Comparison of ENCODE assay signal across 9 cellular contexts in genomic region chr15:40069178-40070165, GRCh38. TPM values are rescaled to one million over a fixed set of nuclear protein-coding genes. Genes with fewer than 3 reads are reported as not detected.
DNase-seq lines count a peak whose midpoint lies in the region; ATAC-seq and TF ChIP-seq lines count a peak whose summit lies in the region.
"Had no signal": no experiment of that assay in that cellular context is flagged by ENCODE, and none has a peak within 500 bp of the region (broad histone marks: within the 10 kb centered on the region; RNA-seq: fewer than 3 reads in every experiment).

No MANE protein-coding gene starts in this region.

- POLR2A ChIA-PET in MCF 10A (lab: Yijun Ruan, JAX), result interaction anchor here (1.2 to 2.5 kb wide), 5 partner anchors 9 to 34 kb away, joined by 3 to 8 read pairs (median 7); no protein-coding TSS in a partner anchor

- CTCF ChIA-PET in MCF 10A (lab: Yijun Ruan, JAX), result interaction anchor here (0.6 to 4.2 kb wide), 4 partner anchors 26 to 313 kb away, joined by 3 to 19 read pairs (median 4); partner anchors contain the start of gene KNSTRN

- ATAC-seq in HG02840 (IDR thresholded peaks at IDR 0.05; ENCODE audit: low FRiP score, unreplicated experiment), result peak; percentile 44
- ATAC-seq in stimulated activated naive CD8-positive, alpha-beta T cell treated with anti-CD3 and anti-CD28 coated beads, Interleukin-15, Interleukin-2, amounts not matched to agents 100 U/mL and 50 U/mL, for 24 hours, result peak; percentile 33
- no peak for ATAC-seq in activated T-helper 17 cell treated with anti-CD3 and anti-CD28 coated beads, Interleukin-2, amount 50 U/mL, for 72 hours (replicated peaks)

- H3K4me3 Mint-ChIP-seq in MCF 10A (ENCODE audit: unreplicated experiment), result no peak overlapping the region
- no peak overlapping the region for H3K4me3 Mint-ChIP-seq in activated T-helper 17 cell treated with anti-CD3 and anti-CD28 coated beads, Interleukin-2, amount 50 U/mL, for 72 hours
- H3K4me3 Mint-ChIP-seq: stimulated activated naive CD8-positive, alpha-beta T cell treated with anti-CD3 and anti-CD28 coated beads, Interleukin-15, Interleukin-2, amounts not matched to agents 100 ng/mL and 50 ng/mL, for 24 hours had no signal

- peak; percentile 66 for DNase-seq in NCI-H2107 treated with DMSO at 0.1 percent for 48 hours (lab: John Stamatoyannopoulos, UW; ENCODE audit: unreplicated experiment)
- peak; percentile 97 for DNase-seq in MCF 10A (ENCODE audit: unreplicated experiment)
- no peak for DNase-seq in stimulated activated naive CD8-positive, alpha-beta T cell treated with anti-CD3 and anti-CD28 coated beads, Interleukin-15, Interleukin-2, amounts not matched to agents 100 U/mL and 50 U/mL, for 24 hours
- DNase-seq in GF-D8 (lab: John Stamatoyannopoulos, UW), result no peak

- no peak overlapping the region for H3K27ac Mint-ChIP-seq in MCF 10A (ENCODE audit: low read depth, unreplicated experiment)
- no peak overlapping the region for H3K27ac Mint-ChIP-seq in activated T-helper 17 cell treated with anti-CD3 and anti-CD28 coated beads, Interleukin-2, amount 50 U/mL, for 72 hours
- H3K27ac Mint-ChIP-seq: stimulated activated naive CD8-positive, alpha-beta T cell treated with anti-CD3 and anti-CD28 coated beads, Interleukin-15, Interleukin-2, amounts not matched to agents 100 ng/mL and 50 ng/mL, for 24 hours had no signal

- TF ChIP-seq POLR2A in GM15510 (IDR thresholded peaks at IDR 0.05; ENCODE audit: borderline replicate concordance, extremely low read depth, insufficient read length), result peak; percentile 55

- peak overlapping the region; percentile 67 for H3K27ac ChIP-seq in layer of hippocampus (ENCODE audit: low read depth, low read length)

- no peaks in the 10 kb centered on the region for H3K36me3 Mint-ChIP-seq in MCF 10A (ENCODE audit: insufficient read depth, unreplicated experiment)
- H3K36me3 Mint-ChIP-seq in activated T-helper 17 cell treated with anti-CD3 and anti-CD28 coated beads, Interleukin-2, amount 50 U/mL, for 72 hours (ENCODE audit: low read depth), result no peaks in the 10 kb centered on the region

- no peak for TF ChIP-seq CTCF in MCF 10A (IDR thresholded peaks at IDR 0.05; ENCODE audit: unreplicated experiment)

- intact Hi-C loops in MCF 10A (cut with micrococcal nuclease), result no loop called here

- no peaks in the 10 kb centered on the region for H3K27me3 ChIP-seq in layer of hippocampus (ENCODE audit: control insufficient read depth, insufficient read depth, low read length)

- H3K9me3 Mint-ChIP-seq in MCF 10A (ENCODE audit: unreplicated experiment), result no peaks in the 10 kb centered on the region
- no peaks in the 10 kb centered on the region for H3K9me3 Mint-ChIP-seq in activated T-helper 17 cell treated with anti-CD3 and anti-CD28 coated beads, Interleukin-2, amount 50 U/mL, for 72 hours
- H3K9me3 Mint-ChIP-seq: stimulated activated naive CD8-positive, alpha-beta T cell treated with anti-CD3 and anti-CD28 coated beads, Interleukin-15, Interleukin-2, amounts not matched to agents 100 ng/mL and 50 ng/mL, for 24 hours had no signal

- BruUV-seq in MCF 10A (replicated peaks; lab: Mats Ljungman, UMichigan), result no TSS peak

- no peaks in the 10 kb centered on the region for H3K4me1 Mint-ChIP-seq in MCF 10A (ENCODE audit: insufficient read depth, unreplicated experiment)
- peaks cover 11% of the 10 kb centered on the region for H3K4me1 Mint-ChIP-seq in activated T-helper 17 cell treated with anti-CD3 and anti-CD28 coated beads, Interleukin-2, amount 50 U/mL, for 72 hours

- no peaks in the 10 kb centered on the region for H3K27me3 Mint-ChIP-seq in MCF 10A (ENCODE audit: insufficient read depth, unreplicated experiment)
- peaks cover 9% of the 10 kb centered on the region for H3K27me3 Mint-ChIP-seq in activated T-helper 17 cell treated with anti-CD3 and anti-CD28 coated beads, Interleukin-2, amount 50 U/mL, for 72 hours

RNA-seq across cellular contexts. Expression of gene SRP14, which starts 30.5 kb away (rescaled TPM):
- total RNA-seq in MCF 10A (2022), result 165 and 203 TPM in 2 replicates
- 100 to 1,000 TPM; 121 to 140 TPM for total RNA-seq in activated T-helper 17 cell treated with anti-CD3 and anti-CD28 coated beads, Interleukin-2, amount 50 U/mL, for 72 hours

RNA-seq across cellular contexts. Expression of gene BMF, which starts 39.2 kb away (rescaled TPM):
- total RNA-seq in MCF 10A (2022), result 0.17 TPM in 1 of 2 replicates, not detected in the other
- total RNA-seq in activated T-helper 17 cell treated with anti-CD3 and anti-CD28 coated beads, Interleukin-2, amount 50 U/mL, for 72 hours, result 10 to 100 TPM in 1 of 2 donors, 1 to 10 TPM in 1; 3.2 to 19.3 TPM

Comparison
In these comparisons a context has a peak if more than half of its experiments do, and no peak if none do; other contexts are left out.
1. DNase-seq: peak in NCI-H2107 treated with DMSO at 0.1 percent for 48 hours (single experiment) and MCF 10A (single experiment); none in stimulated activated naive CD8-positive, alpha-beta T cell treated with anti-CD3 and anti-CD28 coated beads, Interleukin-15, Interleukin-2, amounts not matched to agents 100 U/mL and 50 U/mL, for 24 hours (single experiment) and GF-D8 (single experiment).